Comparison of ENCODE assay signal across 1 cellular context in genomic region chr14:39090548-39091111, GRCh38.
A peak's percentile ranks its signal among the peaks of the same experiment; 100 is the strongest.
TF ChIP-seq lines count a peak whose summit lies in the region.

No MANE protein-coding gene starts in this region.

TF ChIP-seq in HepG2, 621 proteins besides CTCF, POLR2A, EP300 and RAD21 (continued from another document and continues in another):
- TF ChIP-seq ZFY (CRISPR knock-in tag; IDR thresholded peaks at IDR 0.05): no peak; the same call in 1 of the 2 replicates
- no peak for TF ChIP-seq TSC22D2 (CRISPR knock-in tag; IDR thresholded peaks at IDR 0.05; ENCODE audit: borderline replicate concordance)
- TF ChIP-seq PRDM15 (CRISPR knock-in tag; IDR thresholded peaks at IDR 0.05): no peak
- TF ChIP-seq ZSCAN12 (CRISPR knock-in tag; IDR thresholded peaks at IDR 0.05): no peak
- peak; percentile 98 for TF ChIP-seq RBM22 (optimal IDR thresholded peaks at IDR 0.05; ENCODE audit: low read length)
- no peak for TF ChIP-seq ZNF256 (CRISPR knock-in tag; conservative IDR thresholded peaks at IDR 0.05)
- no peak for TF ChIP-seq ZNF280B (CRISPR knock-in tag; IDR thresholded peaks at IDR 0.05; ENCODE audit: borderline replicate concordance)
- TF ChIP-seq CSRNP2 (CRISPR knock-in tag; conservative IDR thresholded peaks at IDR 0.05; ENCODE audit: low read depth): no peak
- TF ChIP-seq NONO (IDR thresholded peaks at IDR 0.05): no peak
- 0 out of 2 replicates have a peak, but pooled peaks have one; percentile 24 for TF ChIP-seq NONO (CRISPR knock-in tag; conservative IDR thresholded peaks at IDR 0.05)
- TF ChIP-seq ZIK1 (CRISPR knock-in tag; IDR thresholded peaks at IDR 0.05; ENCODE audit: borderline replicate concordance, low read depth): no peak
- no peak for TF ChIP-seq FOXA1 (IDR thresholded peaks at IDR 0.05)
- TF ChIP-seq FOXA1 (CRISPR knock-in tag; IDR thresholded peaks at IDR 0.05): peak; percentile 52; the same call in 1 of the 2 replicates
- no peak for TF ChIP-seq PLSCR1 (CRISPR knock-in tag; IDR thresholded peaks at IDR 0.05; ENCODE audit: borderline replicate concordance)
- no peak for TF ChIP-seq ETV5 (CRISPR knock-in tag; IDR thresholded peaks at IDR 0.05; ENCODE audit: borderline replicate concordance)
- no peak for TF ChIP-seq ZFP36L1 (CRISPR knock-in tag; IDR thresholded peaks at IDR 0.05)
- TF ChIP-seq ZNF724P (CRISPR knock-in tag; IDR thresholded peaks at IDR 0.05; ENCODE audit: borderline replicate concordance): no peak
- TF ChIP-seq KMT2B (CRISPR knock-in tag; IDR thresholded peaks at IDR 0.05): no peak
- 0 out of 2 replicates have a peak, but pooled peaks have one; percentile 52 for TF ChIP-seq ZNF550 (CRISPR knock-in tag; IDR thresholded peaks at IDR 0.05; ENCODE audit: borderline replicate concordance)
- TF ChIP-seq SOX6 (IDR thresholded peaks at IDR 0.05): no peak
- peak; percentile 52 for TF ChIP-seq SOX6 (CRISPR knock-in tag; IDR thresholded peaks at IDR 0.05)
- no peak for TF ChIP-seq ZNF343 (CRISPR knock-in tag; IDR thresholded peaks at IDR 0.05)
- TF ChIP-seq BATF2 (CRISPR knock-in tag; IDR thresholded peaks at IDR 0.05): no peak
- no peak for TF ChIP-seq ZBTB4 (CRISPR knock-in tag; IDR thresholded peaks at IDR 0.05; ENCODE audit: borderline replicate concordance)
- TF ChIP-seq RARG (CRISPR knock-in tag; IDR thresholded peaks at IDR 0.05; ENCODE audit: low read depth): no peak
- TF ChIP-seq HNRNPL (IDR thresholded peaks at IDR 0.05; ENCODE audit: low read depth, low read length): no peak
- TF ChIP-seq HDAC1 (CRISPR knock-in tag; IDR thresholded peaks at IDR 0.05): no peak
- TF ChIP-seq TGIF2 (CRISPR knock-in tag; IDR thresholded peaks at IDR 0.05): no peak
- TF ChIP-seq ZNF572 (CRISPR knock-in tag; IDR thresholded peaks at IDR 0.05): no peak
- TF ChIP-seq HOMEZ (CRISPR knock-in tag; IDR thresholded peaks at IDR 0.05; ENCODE audit: low read depth): no peak
- no peak for TF ChIP-seq THRA (CRISPR knock-in tag; IDR thresholded peaks at IDR 0.05; ENCODE audit: borderline replicate concordance)
- TF ChIP-seq ZSCAN29 (CRISPR knock-in tag; conservative IDR thresholded peaks at IDR 0.05): no peak
- no peak for TF ChIP-seq ZNF605 (CRISPR knock-in tag; IDR thresholded peaks at IDR 0.05)
- no peak for TF ChIP-seq ZNF275 (CRISPR knock-in tag; IDR thresholded peaks at IDR 0.05; ENCODE audit: borderline replicate concordance)
- no peak for TF ChIP-seq CSRNP1 (CRISPR knock-in tag; IDR thresholded peaks at IDR 0.05)
- TF ChIP-seq DZIP1 (CRISPR knock-in tag; IDR thresholded peaks at IDR 0.05): no peak
- no peak for TF ChIP-seq SRSF4 (IDR thresholded peaks at IDR 0.05; ENCODE audit: low read depth, low read length, poor library complexity, severe bottlenecking)
- TF ChIP-seq TBP (CRISPR knock-in tag; IDR thresholded peaks at IDR 0.05): no peak
